ENCODE assay signal across 10 cellular contexts in genomic region chr10:43846187-43846680, GRCh38.
A peak's percentile ranks its signal among the peaks of the same experiment; 100 is the strongest.
DNase-seq lines count a peak whose midpoint lies in the region; ATAC-seq and FAIRE-seq lines count a peak whose summit lies in the region.
"Had no signal": no experiment of that assay in that cellular context is flagged by ENCODE, and none has a peak within 500 bp of the region (broad histone marks: within the 10 kb centered on the region; RNA-seq: fewer than 3 reads in every experiment).

No MANE protein-coding gene starts in this region.

- no peak overlapping the region for H2AK5ac ChIP-seq in mesenchymal stem cell (ENCODE audit: low read length, severe bottlenecking)

- H3K23ac ChIP-seq in mesenchymal stem cell (ENCODE audit: low read length in 2 of 2), result no peak overlapping the region

- H3K79me2 ChIP-seq in ACC112 (ENCODE audit: control insufficient read depth, insufficient read depth, low read length, unreplicated experiment), result no peaks in the 10 kb centered on the region

- peak; percentile 83 for FAIRE-seq in HTR-8/SVneo (lab: Jason Lieb, UNC)
- FAIRE-seq: G401.6 had no signal

- H3K4me1 ChIP-seq in ACC112 (ENCODE audit: control insufficient read depth, insufficient read depth, low read length, unreplicated experiment) (peaks cover 43% of the 10 kb centered on the region), adipocyte (ENCODE audit: control insufficient read depth, insufficient read depth, low read length) (peaks cover 38% of the 10 kb centered on the region), mesenchymal stem cell (ENCODE audit: control insufficient read depth, insufficient read depth, low read depth, low read length) (peaks cover 6% of the 10 kb centered on the region)

- H3K36me3 ChIP-seq in ACC112 (ENCODE audit: insufficient read depth, low read length), result no peaks in the 10 kb centered on the region
- no peaks in the 10 kb centered on the region for H3K36me3 ChIP-seq in adipocyte (ENCODE audit: control insufficient read depth, insufficient read depth, low read length, severe bottlenecking)
- no peaks in the 10 kb centered on the region for H3K36me3 ChIP-seq in mesenchymal stem cell (ENCODE audit: control insufficient read depth in 1 of 2, insufficient read depth in 2 of 2, low read depth in 1 of 2, low read length in 2 of 2)

- H3K79me1 ChIP-seq in mesenchymal stem cell (replicated peaks; ENCODE audit: low read length, poor library complexity, severe bottlenecking), result no peaks in the 10 kb centered on the region

- H3K27ac ChIP-seq in ACC112 (ENCODE audit: low read depth, low read length) (0 out of 2 replicates have a peak overlapping the region, but pooled peaks have one; percentile 28), mesenchymal stem cell (ENCODE audit: low read length, poor library complexity, severe bottlenecking) (no peak overlapping the region)

- 52% methylated on average over 11 of the region's 11 CpGs for WGBS in mesenchymal stem cell

- H3K14ac ChIP-seq in mesenchymal stem cell (ENCODE audit: low read length in 2 of 2), result peak overlapping the region in 1 of 2 experiments; percentile 6

- peak; percentile 43 for DNase-seq in HTR-8/SVneo (ENCODE audit: insufficient read length, low spot score)
- peak; percentile 36 for DNase-seq in adipocyte (ENCODE audit: low read depth)
- peak; percentile 63 for DNase-seq in mesenchymal stem cell
- no peak for DNase-seq in NCI-H2029 treated with DMSO at 0.1 percent for 48 hours (lab: John Stamatoyannopoulos, UW)
- DNase-seq in NK-92 treated with Interleukin-12 subunit alpha and Interleukin-12 subunit beta, amount 100 ng/mL, for 24 hours (lab: John Stamatoyannopoulos, UW), result no peak
- DNase-seq: NCI-H2029 had no signal

- H2AFZ ChIP-seq in ACC112 (ENCODE audit: low read length, unreplicated experiment) (no peak overlapping the region), mesenchymal stem cell (ENCODE audit: low read depth, low read length) (no peak overlapping the region)

- peak overlapping the region; percentile 26 to 71 for H3K18ac ChIP-seq in mesenchymal stem cell (ENCODE audit: low read depth in 1 of 2, low read length in 2 of 2)

- H2BK15ac ChIP-seq in mesenchymal stem cell (ENCODE audit: low read depth, poor library complexity, severe bottlenecking), result no peak overlapping the region

- H3K27me3 ChIP-seq in ACC112 (ENCODE audit: insufficient read depth, low read length) (no peaks in the 10 kb centered on the region), adipocyte (replicated peaks; ENCODE audit: control insufficient read depth, insufficient read depth, low read length) (no peaks in the 10 kb centered on the region), mesenchymal stem cell (ENCODE audit: control insufficient read depth in 1 of 2, insufficient read depth in 1 of 2, low read length in 2 of 2) (no peaks in the 10 kb centered on the region)

- peak overlapping the region; percentile 27 to 69 for H3K4ac ChIP-seq in mesenchymal stem cell (ENCODE audit: low read depth in 1 of 2, low read length in 2 of 2)

- no peak overlapping the region for H3K9ac ChIP-seq in adipocyte (ENCODE audit: low read length)
- H3K9ac ChIP-seq in mesenchymal stem cell (ENCODE audit: low read length), result no peak overlapping the region

- peak overlapping the region; percentile 86 for H4K8ac ChIP-seq in mesenchymal stem cell (ENCODE audit: low read length)

- no peak overlapping the region for H3K4me2 ChIP-seq in mesenchymal stem cell (ENCODE audit: low read length, poor library complexity, severe bottlenecking)

- H2BK5ac ChIP-seq in mesenchymal stem cell (ENCODE audit: low read depth, low read length, poor library complexity, severe bottlenecking), result no peak overlapping the region

- peak overlapping the region; percentile 29 for H2BK120ac ChIP-seq in mesenchymal stem cell (ENCODE audit: low read depth, low read length)

- H3K4me3 ChIP-seq in ACC112 (ENCODE audit: low read depth, low read length) (peak overlapping the region; percentile 38; the same call in 1 of the 2 replicates), adipocyte (ENCODE audit: low read length) (no peak overlapping the region), mesenchymal stem cell (ENCODE audit: insufficient read depth in 1 of 2, low read depth in 1 of 2, low read length in 2 of 2) (no peak overlapping the region)

- H2BK12ac ChIP-seq in mesenchymal stem cell (ENCODE audit: low read length in 2 of 2), result peak overlapping the region; percentile 75 to 91

- ATAC-seq in GM18519 (IDR thresholded peaks at IDR 0.05; ENCODE audit: low FRiP score, unreplicated experiment) (no peak), GM19455 (IDR thresholded peaks at IDR 0.05; ENCODE audit: unreplicated experiment) (no peak)

- no peaks in the 10 kb centered on the region for H3K9me3 ChIP-seq in adipocyte (ENCODE audit: control insufficient read depth, low read length)
- H3K9me3 ChIP-seq in mesenchymal stem cell (ENCODE audit: control insufficient read depth, low read length), result no peaks in the 10 kb centered on the region

- H4K91ac ChIP-seq in mesenchymal stem cell (ENCODE audit: low read length), result peak overlapping the region; percentile 62

Comparison
In these comparisons a context has a peak if more than half of its experiments do, and no peak if none do; other contexts are left out.
1. DNase-seq: peak in HTR-8/SVneo (single experiment), adipocyte (single experiment) and mesenchymal stem cell (single experiment); none in NCI-H2029 treated with DMSO at 0.1 percent for 48 hours (single experiment) and NK-92 treated with Interleukin-12 subunit alpha and Interleukin-12 subunit beta, amount 100 ng/mL, for 24 hours (single experiment).